ENCODE assay signal across 9 cellular contexts in genomic region chr2:37654932-37655331, GRCh38. TPM values are rescaled to one million over a fixed set of nuclear protein-coding genes. Genes with fewer than 3 reads are reported as not detected.
DNase-seq lines count a peak whose midpoint lies in the region; ATAC-seq, FAIRE-seq and TF ChIP-seq lines count a peak whose summit lies in the region.
"Had no signal": no experiment of that assay in that cellular context is flagged by ENCODE, and none has a peak within 500 bp of the region (broad histone marks: within the 10 kb centered on the region; RNA-seq: fewer than 3 reads in every experiment).

No MANE protein-coding gene starts in this region.

- TF ChIP-seq POLR2A in H54 (IDR thresholded peaks at IDR 0.05; ENCODE audit: low read depth, low read length) = no peak

- ATAC-seq in HG03066 (IDR thresholded peaks at IDR 0.05; ENCODE audit: low read depth, unreplicated experiment) = peak; percentile 85
- peak; percentile 36 to 46 for ATAC-seq in activated naive CD4-positive, alpha-beta T cell treated with anti-CD3 and anti-CD28 coated beads, Interleukin-2, amount 50 U/mL, for 72 hours

- H4K8ac ChIP-seq in mesenchymal stem cell (ENCODE audit: low read length) = no peak overlapping the region

- no peak for TF ChIP-seq CTCF in BE2C (IDR thresholded peaks at IDR 0.05; ENCODE audit: low read depth, low read length)

- H3K9me3 Mint-ChIP-seq in activated naive CD4-positive, alpha-beta T cell treated with anti-CD3 and anti-CD28 coated beads, Interleukin-2, amount 50 U/mL, for 24 hours = no peaks in the 10 kb centered on the region
- peaks cover 4 to 7% of the 10 kb centered on the region in 2 donors for H3K9me3 Mint-ChIP-seq in activated naive CD4-positive, alpha-beta T cell treated with anti-CD3 and anti-CD28 coated beads, Interleukin-2, amount 50 U/mL, for 72 hours

- no peak for DNase-seq in activated naive CD4-positive, alpha-beta T cell treated with Interleukin-2 at 50 U/mL for 16 hours
- DNase-seq in activated naive CD4-positive, alpha-beta T cell treated with anti-CD3 and anti-CD28 coated beads, Interleukin-2, amount 50 U/mL, for 72 hours (ENCODE audit: low spot score in 2 of 2) = no peak
- DNase-seq in mesenchymal stem cell (peak; percentile 55), SHP77 (lab: John Stamatoyannopoulos, UW) (no peak), H54 (ENCODE audit: insufficient read length, low spot score) (no peak), BE2C (no peak)

- H2BK5ac ChIP-seq in mesenchymal stem cell (ENCODE audit: low read depth, low read length, poor library complexity, severe bottlenecking) = no peak overlapping the region

- no peak overlapping the region for H2AK5ac ChIP-seq in mesenchymal stem cell (ENCODE audit: low read length, severe bottlenecking)

- H3K9ac ChIP-seq in mesenchymal stem cell (ENCODE audit: low read length) = no peak overlapping the region

- H3K4me2 ChIP-seq in mesenchymal stem cell (ENCODE audit: low read length, poor library complexity, severe bottlenecking) = no peak overlapping the region

- no peak overlapping the region for H3K4ac ChIP-seq in mesenchymal stem cell (ENCODE audit: low read depth in 1 of 2, low read length in 2 of 2)

- peak overlapping the region; percentile 16 for H3K27ac ChIP-seq in mesenchymal stem cell (ENCODE audit: low read length, poor library complexity, severe bottlenecking)

- H3K36me3 ChIP-seq in mesenchymal stem cell (ENCODE audit: control insufficient read depth in 1 of 2, insufficient read depth in 2 of 2, low read depth in 1 of 2, low read length in 2 of 2) = peaks cover 6 to 11% of the 10 kb centered on the region in 2 experiments
- H3K36me3 ChIP-seq in BE2C = peaks cover 86% of the 10 kb centered on the region

- no peak for FAIRE-seq in H54 (lab: Jason Lieb, UNC)
- FAIRE-seq: G401.6 had no signal

- peaks cover 25% of the 10 kb centered on the region for H3K4me1 ChIP-seq in mesenchymal stem cell (ENCODE audit: control insufficient read depth, insufficient read depth, low read depth, low read length)
- peaks cover 71% of the 10 kb centered on the region for H3K4me1 ChIP-seq in BE2C

- H3K23ac ChIP-seq in mesenchymal stem cell (ENCODE audit: low read length in 2 of 2) = no peak overlapping the region

- peaks cover 13% of the 10 kb centered on the region for H3K36me3 Mint-ChIP-seq in activated naive CD4-positive, alpha-beta T cell treated with anti-CD3 and anti-CD28 coated beads, Interleukin-2, amount 50 U/mL, for 24 hours
- peaks cover 13 to 18% of the 10 kb centered on the region in 2 donors for H3K36me3 Mint-ChIP-seq in activated naive CD4-positive, alpha-beta T cell treated with anti-CD3 and anti-CD28 coated beads, Interleukin-2, amount 50 U/mL, for 72 hours

- H3K4me1 Mint-ChIP-seq in activated naive CD4-positive, alpha-beta T cell treated with anti-CD3 and anti-CD28 coated beads, Interleukin-2, amount 50 U/mL, for 24 hours = peaks cover 86% of the 10 kb centered on the region

- H4K91ac ChIP-seq in mesenchymal stem cell (ENCODE audit: low read length) = no peak overlapping the region

- H3K4me3 ChIP-seq in mesenchymal stem cell (ENCODE audit: insufficient read depth in 1 of 2, low read depth in 1 of 2, low read length in 2 of 2) (no peak overlapping the region), BE2C (ENCODE audit: low read depth, low read length) (no peak overlapping the region)

- H3K27ac Mint-ChIP-seq in activated naive CD4-positive, alpha-beta T cell treated with anti-CD3 and anti-CD28 coated beads, Interleukin-2, amount 50 U/mL, for 24 hours = peak overlapping the region; percentile 66
- H3K27ac Mint-ChIP-seq in activated naive CD4-positive, alpha-beta T cell treated with anti-CD3 and anti-CD28 coated beads, Interleukin-2, amount 50 U/mL, for 72 hours = peak overlapping the region; percentile 51 to 81

- no peaks in the 10 kb centered on the region for H3K27me3 Mint-ChIP-seq in activated naive CD4-positive, alpha-beta T cell treated with anti-CD3 and anti-CD28 coated beads, Interleukin-2, amount 50 U/mL, for 24 hours

- H2BK12ac ChIP-seq in mesenchymal stem cell (ENCODE audit: low read length in 2 of 2) = no peak overlapping the region

- no peak overlapping the region for H3K14ac ChIP-seq in mesenchymal stem cell (ENCODE audit: low read length in 2 of 2)

- H3K79me1 ChIP-seq in mesenchymal stem cell (replicated peaks; ENCODE audit: low read length, poor library complexity, severe bottlenecking) = no peaks in the 10 kb centered on the region

- no peak overlapping the region for H3K18ac ChIP-seq in mesenchymal stem cell (ENCODE audit: low read depth in 1 of 2, low read length in 2 of 2)

- H3K27me3 ChIP-seq in mesenchymal stem cell (ENCODE audit: control insufficient read depth in 1 of 2, insufficient read depth in 1 of 2, low read length in 2 of 2) (no peaks in the 10 kb centered on the region), BE2C (no peaks in the 10 kb centered on the region)

- 62% methylated on average over 4 of the region's 4 CpGs for WGBS in mesenchymal stem cell

- no peak overlapping the region for H2BK120ac ChIP-seq in mesenchymal stem cell (ENCODE audit: low read depth, low read length)

- H3K9me3 ChIP-seq in mesenchymal stem cell (ENCODE audit: control insufficient read depth, low read length) (no peaks in the 10 kb centered on the region), BE2C (no peaks in the 10 kb centered on the region)

- no peak overlapping the region for H2AFZ ChIP-seq in mesenchymal stem cell (ENCODE audit: low read depth, low read length)

- H2BK15ac ChIP-seq in mesenchymal stem cell (ENCODE audit: low read depth, poor library complexity, severe bottlenecking) = no peak overlapping the region

- H3K4me3 Mint-ChIP-seq in activated naive CD4-positive, alpha-beta T cell treated with anti-CD3 and anti-CD28 coated beads, Interleukin-2, amount 50 U/mL, for 24 hours = peak overlapping the region; percentile 47

RNA-seq across cellular contexts. Expression of gene CDC42EP3, which starts 16.5 kb away (rescaled TPM):
- total RNA-seq in activated naive CD4-positive, alpha-beta T cell treated with anti-CD3 and anti-CD28 coated beads, Interleukin-2, amount 50 U/mL, for 72 hours = 10 to 100 TPM; 11.1 to 12.5 TPM
- 117 TPM for polyA plus RNA-seq in mesenchymal stem cell (2013, experiment 1 of 2)
- 117 TPM for polyA plus RNA-seq in mesenchymal stem cell (2013, experiment 2 of 2)
- 131 TPM for polyA plus RNA-seq in BE2C (2012; ENCODE audit: insufficient read depth, insufficient read length, low read depth)
